ENCODE assay signal across 18 cellular contexts in genomic region chr14:85991156-85991555, GRCh38.
"Had no signal": no experiment of that assay in that cellular context is flagged by ENCODE, and none has a peak within 500 bp of the region (broad histone marks: within the 10 kb centered on the region; RNA-seq: fewer than 3 reads in every experiment).

No MANE protein-coding gene starts in this region.

- H3K4me3 Mint-ChIP-seq: activated CD4-positive, alpha-beta memory T cell treated with anti-CD3 and anti-CD28 coated beads for 36 hours; activated T-cell treated with anti-CD3 and anti-CD28 coated beads, Interleukin-2, amount 50 U/mL, for 4 hours; natural killer cell; stimulated activated memory B cell treated with anti-CD40 and anti-IgM and Interleukin-4, amounts not matched to agents 10 μg/mL and 1 μg/mL and 100 μg/mL, for 72 hours; T-helper 2 cell treated with Interferon-gamma antibody and Interleukin-4, amounts not matched to agents 5 μg/mL and 100 μg/mL, for 36 hours had no signal

- H3K27ac ChIP-seq: coronary artery had no signal

- H3K27ac Mint-ChIP-seq: activated CD4-positive, alpha-beta memory T cell treated with anti-CD3 and anti-CD28 coated beads for 36 hours; natural killer cell; progenitor cell of endocrine pancreas; stimulated activated memory B cell treated with anti-CD40 and anti-IgM and Interleukin-4, amounts not matched to agents 10 μg/mL and 1 μg/mL and 100 μg/mL, for 72 hours; T-helper 2 cell treated with Interferon-gamma antibody and Interleukin-4, amounts not matched to agents 5 μg/mL and 100 μg/mL, for 36 hours had no signal

- ATAC-seq: activated T-cell treated with anti-CD3 and anti-CD28 coated beads, Interleukin-2, amount 50 U/mL, for 4 hours; mucosa of descending colon; natural killer cell; right cardiac atrium; stimulated activated memory B cell treated with anti-CD40 and anti-IgM and Interleukin-4, amounts not matched to agents 10 μg/mL and 1 μg/mL and 100 μg/mL, for 72 hours had no signal

- H3K9me3 Mint-ChIP-seq: activated CD4-positive, alpha-beta memory T cell treated with anti-CD3 and anti-CD28 coated beads for 36 hours; activated T-cell treated with anti-CD3 and anti-CD28 coated beads, Interleukin-2, amount 50 U/mL, for 4 hours; T-helper 2 cell treated with Interferon-gamma antibody and Interleukin-4, amounts not matched to agents 5 μg/mL and 100 μg/mL, for 36 hours had no signal

- H3K4me3 ChIP-seq: coronary artery, mucosa of descending colon had no signal

- DNase-seq: activated CD4-positive, alpha-beta memory T cell treated with anti-CD3 and anti-CD28 coated beads for 36 hours; activated CD4-positive, CD25-positive, alpha-beta regulatory T cell treated with anti-CD3 and anti-CD28 coated beads, Interleukin-2, amount 50 U/mL, for 72 hours; activated naive CD4-positive, alpha-beta T cell; activated T-cell treated with anti-CD3 and anti-CD28 coated beads, Interleukin-2, amount 50 U/mL, for 4 hours; effector CD8-positive, alpha-beta T cell; foreskin melanocyte; head of caudate nucleus; mucosa of descending colon; natural killer cell; nucleus accumbens; right cardiac atrium; substantia nigra; SW 1271; trophoblast cell had no signal

- H3K27me3 Mint-ChIP-seq: activated CD4-positive, alpha-beta memory T cell treated with anti-CD3 and anti-CD28 coated beads for 36 hours; stimulated activated memory B cell treated with anti-CD40 and anti-IgM and Interleukin-4, amounts not matched to agents 10 μg/mL and 1 μg/mL and 100 μg/mL, for 72 hours had no signal

- H3K4me1 Mint-ChIP-seq: natural killer cell; stimulated activated memory B cell treated with anti-CD40 and anti-IgM and Interleukin-4, amounts not matched to agents 10 μg/mL and 1 μg/mL and 100 μg/mL, for 72 hours had no signal
